Comparison of ENCODE assay signal across 8 cellular contexts in the genomic region with DNA sequence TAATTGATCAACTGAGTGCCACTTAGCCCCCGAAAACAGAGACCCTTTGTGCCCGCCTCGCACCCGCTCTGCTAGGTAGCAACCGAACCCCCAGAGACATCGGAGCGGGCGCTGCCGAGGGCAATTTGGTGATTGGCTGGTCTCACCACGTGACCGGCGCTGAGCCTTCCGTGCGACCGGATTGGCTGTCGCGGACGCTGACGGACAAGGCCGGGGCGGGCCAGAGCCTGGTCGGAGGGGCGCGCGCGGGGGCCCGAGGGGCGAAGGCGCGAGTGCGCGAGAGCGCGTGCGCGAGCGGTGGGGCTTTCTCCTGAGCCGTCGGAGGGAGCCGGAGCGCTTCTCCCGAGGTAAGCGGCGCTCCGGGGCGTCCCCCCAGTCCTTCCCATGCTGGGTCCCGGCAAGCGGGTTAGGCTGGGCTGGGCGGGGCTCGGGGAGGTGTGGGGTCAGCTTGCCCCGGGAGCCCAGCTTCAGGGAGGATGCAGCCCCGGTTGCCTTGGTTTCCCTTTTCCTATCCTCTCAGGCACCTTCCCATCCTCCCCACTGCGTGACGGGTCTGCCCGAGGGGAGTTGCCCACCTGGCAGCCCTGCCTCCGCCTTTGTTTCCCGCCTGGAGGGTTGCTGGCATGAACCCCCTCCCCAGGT. TPM values are rescaled to one million over a fixed set of nuclear protein-coding genes. Genes with fewer than 3 reads are reported as not detected.
DNase-seq lines count a peak whose midpoint lies in the region; ATAC-seq and TF ChIP-seq lines count a peak whose summit lies in the region.

A gene (plus strand): TSS at position 303 of the 642 bp plus-strand sequence.

- CTCF ChIA-PET in activated B cell treated with CpG ODN at 0.5 μM for 24 hours (lab: Charles Lee): no interaction called here

- H3K27ac ChIP-seq in esophagus squamous epithelium (peak within 1 kb of the TSS in 3 of 4 donors; percentile 49 to 71 (median 64)), substantia nigra (ENCODE audit: low read depth, low read length, poor library complexity, severe bottlenecking) (peak within 1 kb of the TSS; percentile 44)

- H3K4me3 Mint-ChIP-seq in activated B cell treated with CpG ODN at 0.5 μM for 24 hours: peak within 1 kb of the TSS; percentile 29

- intact Hi-C loops in activated B cell treated with CpG ODN at 0.5 μM for 24 hours (cut with micrococcal nuclease): loop anchor here (5.0 kb wide), 1 partner anchor 1711 kb away; no protein-coding TSS in a partner anchor
- intact Hi-C loops in esophagus squamous epithelium (cut with DNase I): loop anchor here (5.0 kb wide), 1 partner anchor 384 kb away; no protein-coding TSS in a partner anchor
- intact Hi-C loops in mucosa of descending colon (cut with DNase I, micrococcal nuclease): loop anchor here in 1 of 2 donors (10.0 kb wide), 1 partner anchor 387 kb away; no protein-coding TSS in a partner anchor

- TF ChIP-seq CTCF in GM10266 (IDR thresholded peaks at IDR 0.05; ENCODE audit: control insufficient read depth, insufficient read depth, low read depth, missing control alignments) (no peak), activated B cell treated with CpG ODN at 0.5 μM for 24 hours (IDR thresholded peaks at IDR 0.05) (no peak), esophagus squamous epithelium (IDR thresholded peaks at IDR 0.05) (no peak), mucosa of descending colon (IDR thresholded peaks at IDR 0.05) (no peak)

- ATAC-seq in activated B cell treated with CpG ODN at 0.5 μM for 24 hours (ENCODE audit: low read depth): peak; percentile 14
- ATAC-seq in mucosa of descending colon: peak; percentile 72
- ATAC-seq in HG03280 (IDR thresholded peaks at IDR 0.05; ENCODE audit: unreplicated experiment): no peak

- H3K9me3 ChIP-seq in esophagus squamous epithelium (no peaks in the 10 kb centered on the region), mucosa of descending colon (no peaks in the 10 kb centered on the region)

- H3K9me3 Mint-ChIP-seq in activated B cell treated with CpG ODN at 0.5 μM for 24 hours: no peaks in the 10 kb centered on the region

- no peak for TF ChIP-seq POLR2A in esophagus squamous epithelium (IDR thresholded peaks at IDR 0.05)

- peak within 1 kb of the TSS; percentile 34 to 67 (median 55) for H3K4me3 ChIP-seq in esophagus squamous epithelium
- H3K4me3 ChIP-seq in mucosa of descending colon: no peak within 1 kb of the TSS

- no peak within 1 kb of the TSS for H3K27ac Mint-ChIP-seq in activated B cell treated with CpG ODN at 0.5 μM for 24 hours

- POLR2A ChIA-PET in activated B cell treated with CpG ODN at 0.5 μM for 24 hours (lab: Charles Lee): no interaction called here

- DNase-seq in GM10266 (ENCODE audit: extremely low spot score) (peak; percentile 20), NCI-H1436 (lab: John Stamatoyannopoulos, UW) (peak; percentile 100), activated B cell treated with CpG ODN at 0.5 μM for 24 hours (no peak), esophagus squamous epithelium (lab: John Stamatoyannopoulos, UW) (no peak), mucosa of descending colon (peak; percentile 64 to 65 (median 64)), substantia nigra (lab: John Stamatoyannopoulos, UW) (peak; percentile 41 to 96 (median 84)), GF-D8 (lab: John Stamatoyannopoulos, UW) (no peak)

- peaks cover 6 to 29% (median 8%) of the 10 kb centered on the region in 3 donors for H3K4me1 ChIP-seq in esophagus squamous epithelium
- H3K4me1 ChIP-seq in mucosa of descending colon (ENCODE audit: low read depth): peaks cover 4% of the 10 kb centered on the region

- H3K4me1 Mint-ChIP-seq in activated B cell treated with CpG ODN at 0.5 μM for 24 hours: peaks cover 8% of the 10 kb centered on the region

- 3% methylated on average over 13 of the region's 57 CpGs; no CpG with 5 or more reads in 1 of the 2 donors for WGBS in esophagus squamous epithelium, 2 donors

- H3K36me3 Mint-ChIP-seq in activated B cell treated with CpG ODN at 0.5 μM for 24 hours (ENCODE audit: low read depth): no peaks in the 10 kb centered on the region

- H3K27me3 ChIP-seq in esophagus squamous epithelium: peaks cover 0 to 51% (median 3%) of the 10 kb centered on the region in 4 donors

- H3K27me3 Mint-ChIP-seq in activated B cell treated with CpG ODN at 0.5 μM for 24 hours: peaks cover 37% of the 10 kb centered on the region

- no peaks in the 10 kb centered on the region for H3K36me3 ChIP-seq in esophagus squamous epithelium
- no peaks in the 10 kb centered on the region for H3K36me3 ChIP-seq in mucosa of descending colon (ENCODE audit: low read depth)

RNA-seq across cellular contexts. Expression of the gene that starts here (rescaled TPM):
- not detected in 2 replicates for total RNA-seq in activated B cell treated with CpG ODN at 0.5 μM for 24 hours
- total RNA-seq in esophagus squamous epithelium: 1 to 10 TPM in 1 of 4 donors, under 1 TPM in 3; 0.12 to 3.4 (median 0.24) TPM
- 1 to 10 TPM in 2 of 3 donors, under 1 TPM in 1; 0.72 to 3.4 (median 1.1) TPM for total RNA-seq in mucosa of descending colon

Comparison
In these comparisons a context has a peak if more than half of its experiments do, and no peak if none do; other contexts are left out.
1. Peak in ATAC-seq in activated B cell treated with CpG ODN at 0.5 μM for 24 hours; RNA of the gene not detected or under 1 TPM.
2. DNase-seq: peak in GM10266 (single experiment), NCI-H1436 (single experiment), mucosa of descending colon (3 of 3) and substantia nigra (49 of 49); none in activated B cell treated with CpG ODN at 0.5 μM for 24 hours (single experiment), esophagus squamous epithelium (single experiment) and GF-D8 (single experiment).